9 cellular contexts compared by ENCODE assay signal in the genomic region with DNA sequence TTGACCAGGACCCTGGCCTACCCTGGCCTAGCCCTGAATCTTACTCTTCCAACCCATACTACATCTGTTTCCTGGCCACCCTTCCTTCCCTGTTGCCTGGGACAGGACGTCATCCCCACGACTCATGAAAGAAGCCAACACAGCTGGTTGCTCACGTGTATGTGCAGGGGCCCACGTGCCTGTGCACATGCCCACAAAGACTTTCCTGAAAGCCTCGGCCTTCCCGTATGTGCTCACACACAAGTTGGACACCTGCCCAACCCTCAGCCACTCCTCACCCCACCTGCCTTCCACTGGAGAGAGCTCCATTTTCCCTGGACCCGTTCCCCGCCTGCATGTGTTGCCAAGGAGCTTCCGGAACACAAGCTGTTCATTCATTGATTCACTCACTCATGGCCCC. TPM values are rescaled to one million over a fixed set of nuclear protein-coding genes. Genes with fewer than 3 reads are reported as not detected.
A peak's percentile ranks its signal among the peaks of the same experiment; 100 is the strongest.
DNase-seq lines count a peak whose midpoint lies in the region; ATAC-seq and TF ChIP-seq lines count a peak whose summit lies in the region.
"Had no signal": no experiment of that assay in that cellular context is flagged by ENCODE, and none has a peak within 500 bp of the region (broad histone marks: within the 10 kb centered on the region; RNA-seq: fewer than 3 reads in every experiment).

No MANE protein-coding gene starts in this region.

- H3K36me3 ChIP-seq in mucosa of descending colon (ENCODE audit: low read depth), result no peaks in the 10 kb centered on the region

- intact Hi-C loops in mucosa of descending colon (cut with DNase I, micrococcal nuclease), result loop anchor here in 1 of 2 donors (10.0 kb wide), 1 partner anchor 160 kb away; no protein-coding TSS in a partner anchor

- H3K4me1 ChIP-seq in mucosa of descending colon (ENCODE audit: low read depth), result no peaks in the 10 kb centered on the region

- TF ChIP-seq CTCF in AG10803 (conservative IDR thresholded peaks at IDR 0.05; ENCODE audit: low read length) (no peak), cardiac fibroblast (IDR thresholded peaks at IDR 0.05; ENCODE audit: low read depth, low read length) (no peak), mucosa of descending colon (IDR thresholded peaks at IDR 0.05) (no peak)

- ATAC-seq in mucosa of descending colon, result peak; percentile 88

- in situ Hi-C loops in KBM-7 (cut with MboI; ENCODE audit: low pct_unique_long_range_greater_than_20kb, low sequenced_read_pairs), result no loop called here

- DNase-seq in AG10803 (ENCODE audit: low read depth), result peak; percentile 96
- peak; percentile 93 for DNase-seq in NCI-H1694 treated with DMSO at 0.1 percent for 48 hours (lab: John Stamatoyannopoulos, UW)
- DNase-seq in cardiac fibroblast (ENCODE audit: low read depth in 2 of 2), result peak; percentile 90 to 92
- peak; percentile 62 to 83 (median 67) for DNase-seq in mucosa of descending colon
- no peak for DNase-seq in ecto neural progenitor cell (ENCODE audit: low spot score)
- no peak for DNase-seq in activated naive CD4-positive, alpha-beta T cell (lab: John Stamatoyannopoulos, UW)
- no peak for DNase-seq in KBM-7
- no peak for DNase-seq in activated CD4-positive, alpha-beta T cell treated with anti-CD3 and anti-CD28 coated beads for 48 hours
- DNase-seq: CD8-positive, alpha-beta memory T cell had no signal

- H3K4me3 ChIP-seq in AG10803 (ENCODE audit: low read length) (no peak overlapping the region), cardiac fibroblast (replicated peaks in 1 of 2; ENCODE audit: low read depth in 2 of 2, low read length in 2 of 2) (no peak overlapping the region), mucosa of descending colon (no peak overlapping the region)

- no peaks in the 10 kb centered on the region for H3K9me3 ChIP-seq in mucosa of descending colon

RNA-seq across cellular contexts. Expression of gene PLXDC1, which starts 7.0 kb away (rescaled TPM):
- total RNA-seq in mucosa of descending colon, result 10 to 100 TPM in 1 of 3 donors, 1 to 10 TPM in 2; 2.4 to 10.9 (median 5.6) TPM

RNA-seq across cellular contexts. Expression of gene ARL5C, which starts 21.5 kb away (rescaled TPM):
- total RNA-seq in mucosa of descending colon, result not detected
- total RNA-seq: CD8-positive, alpha-beta memory T cell had no signal

RNA-seq across cellular contexts. Expression of gene CACNB1, which starts 53.1 kb away (rescaled TPM):
- total RNA-seq in mucosa of descending colon, result 10 to 100 TPM; 16.8 to 24.3 (median 20.1) TPM

RNA-seq across cellular contexts. Expression of gene RPL19, which starts 55.7 kb away (rescaled TPM):
- 1,000 to 10,000 TPM; 1,315 to 1,492 (median 1,411) TPM for total RNA-seq in mucosa of descending colon

Comparison
In these comparisons a context has a peak if more than half of its experiments do, and no peak if none do; other contexts are left out.
1. DNase-seq: peak in AG10803 (single experiment), NCI-H1694 treated with DMSO at 0.1 percent for 48 hours (single experiment), cardiac fibroblast (2 of 2) and mucosa of descending colon (3 of 3); none in ecto neural progenitor cell (single experiment), activated naive CD4-positive, alpha-beta T cell (0 of 4), KBM-7 (single experiment) and activated CD4-positive, alpha-beta T cell treated with anti-CD3 and anti-CD28 coated beads for 48 hours (single experiment).